Comparison of ENCODE assay signal across 32 cellular contexts in the genomic region with DNA sequence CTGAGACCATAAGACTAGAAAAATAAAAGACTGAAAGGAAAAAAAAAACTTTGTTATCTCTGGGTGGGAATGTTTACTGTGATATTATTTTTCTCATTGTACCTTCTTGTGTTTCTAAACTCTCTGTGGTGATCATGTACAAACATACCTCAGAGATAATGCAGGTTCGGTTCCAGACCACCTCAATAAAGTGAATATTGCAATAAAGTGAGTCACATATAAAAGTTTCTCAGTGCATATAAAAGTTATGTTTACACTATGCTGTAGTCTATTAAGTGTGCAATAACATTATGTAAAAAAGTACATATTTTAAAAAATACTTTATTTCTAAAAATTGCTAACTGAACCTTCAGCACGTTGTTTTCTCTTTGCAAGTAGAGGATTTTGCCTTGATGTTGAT.
"Had no signal": no experiment of that assay in that cellular context is flagged by ENCODE, and none has a peak within 500 bp of the region (broad histone marks: within the 10 kb centered on the region; RNA-seq: fewer than 3 reads in every experiment).

No MANE protein-coding gene starts in this region.

- ATAC-seq: activated naive CD4-positive, alpha-beta T cell treated with anti-CD3 and anti-CD28 coated beads, Interleukin-2, amount 50 U/mL, for 72 hours; activated naive CD8-positive, alpha-beta T cell treated with anti-CD3 and anti-CD28 coated beads, Interleukin-2, amount 50 U/mL, for 24 hours; activated T-cell treated with anti-CD3 and anti-CD28 coated beads, Interleukin-2, amount 50 U/mL, for 4 hours; activated T-cell treated with anti-CD3 and anti-CD28 coated beads, Interleukin-2, amount 50 U/mL, for 72 hours; activated T-helper 17 cell treated with anti-CD3 and anti-CD28 coated beads, Interleukin-2, amount 50 U/mL, for 72 hours; body of pancreas had no signal

- H3K4me3 ChIP-seq: adrenal gland, ascending aorta, body of pancreas, breast epithelium, cardiac muscle cell had no signal

- H3K9me3 ChIP-seq: adrenal gland, ascending aorta, body of pancreas, breast epithelium had no signal

- H3K4me1 ChIP-seq: ascending aorta, body of pancreas, breast epithelium had no signal

- H3K27ac ChIP-seq: ascending aorta, body of pancreas, brain microvascular endothelial cell, breast epithelium, cardiac muscle cell had no signal

- DNase-seq: activated effector memory CD4-positive, alpha-beta T cell treated with anti-CD3 and anti-CD28 coated beads, Interleukin-2, amount 50 U/mL, for 16 hours; activated effector memory CD4-positive, alpha-beta T cell treated with Interleukin-2 at 50 U/mL for 16 hours; activated gamma-delta T cell; activated gamma-delta T cell treated with Interleukin-2 at 50 U/mL for 16 hours; activated naive CD4-positive, alpha-beta T cell; activated naive CD4-positive, alpha-beta T cell treated with anti-CD3 and anti-CD28 coated beads for 36 hours; activated naive CD4-positive, alpha-beta T cell treated with anti-CD3 and anti-CD28 coated beads, Interleukin-2, amount 10 ng/mL, durations not matched to agents 7 days and 5 days; activated naive CD4-positive, alpha-beta T cell treated with anti-CD3 and anti-CD28 coated beads, Interleukin-2, amount 50 U/mL, for 16 hours; activated naive CD4-positive, alpha-beta T cell treated with Interleukin-2 at 50 U/mL for 16 hours; activated naive CD8-positive, alpha-beta T cell treated with anti-CD3 and anti-CD28 coated beads for 36 hours; activated naive CD8-positive, alpha-beta T cell treated with anti-CD3 and anti-CD28 coated beads, Interleukin-2, amount 10 ng/mL, durations not matched to agents 7 days and 5 days; activated naive CD8-positive, alpha-beta T cell treated with anti-CD3 and anti-CD28 coated beads, Interleukin-2, amount 50 U/mL, for 24 hours; activated T-cell treated with anti-CD3 and anti-CD28 coated beads, Interleukin-2, amount 50 U/mL, for 1 hour; activated T-cell treated with anti-CD3 and anti-CD28 coated beads, Interleukin-2, amount 50 U/mL, for 24 hours; activated T-cell treated with anti-CD3 and anti-CD28 coated beads, Interleukin-2, amount 50 U/mL, for 4 hours; activated T-cell treated with anti-CD3 and anti-CD28 coated beads, Interleukin-2, amount 50 U/mL, for 48 hours; activated T-cell treated with anti-CD3 and anti-CD28 coated beads, Interleukin-2, amount 50 U/mL, for 72 hours; adrenal gland; amniotic stem cell; amygdala; anterior cingulate cortex; aorta; body of pancreas; brain microvascular endothelial cell; caudate nucleus; central memory CD4-positive, alpha-beta T cell; cerebellar nuclear complex had no signal

- H3K27me3 ChIP-seq: adrenal gland, ascending aorta, body of pancreas, brain microvascular endothelial cell, breast epithelium, cardiac muscle cell had no signal

- H3K36me3 ChIP-seq: adrenal gland, ascending aorta, brain microvascular endothelial cell, breast epithelium, cardiac muscle cell had no signal
